2 cellular contexts compared by ENCODE assay signal in genomic region chr1:21570528-21570875, GRCh38.
TF ChIP-seq lines count a peak whose summit lies in the region.

No MANE protein-coding gene starts in this region.

TF ChIP-seq in K562, 482 proteins besides CTCF, POLR2A, EP300 and RAD21 (continued from another document):
- TF ChIP-seq CEBPZ (IDR thresholded peaks at IDR 0.05; ENCODE audit: borderline replicate concordance, low read depth, low read length) (no peak), REST (CRISPR knock-in tag; IDR thresholded peaks at IDR 0.05; ENCODE audit: low read depth) (no peak), ZKSCAN1 (IDR thresholded peaks at IDR 0.05; ENCODE audit: low read depth, low read length) (no peak), ZBTB33 (CRISPR knock-in tag; IDR thresholded peaks at IDR 0.05) (peak; percentile 73; the same call in 1 of the 2 replicates)

TF ChIP-seq in HepG2, 621 proteins besides CTCF, POLR2A, EP300 and RAD21:
- no peak for TF ChIP-seq GMEB1 (CRISPR knock-in tag; IDR thresholded peaks at IDR 0.05; ENCODE audit: borderline replicate concordance)
- no peak for TF ChIP-seq JDP2 (CRISPR knock-in tag; IDR thresholded peaks at IDR 0.05; ENCODE audit: borderline replicate concordance)
- no peak for TF ChIP-seq TEF (CRISPR knock-in tag; IDR thresholded peaks at IDR 0.05)
- no peak for TF ChIP-seq SAP130 (CRISPR knock-in tag; IDR thresholded peaks at IDR 0.05; ENCODE audit: low read depth)
- TF ChIP-seq ZNF329 (CRISPR knock-in tag; IDR thresholded peaks at IDR 0.05; ENCODE audit: low read depth): no peak
- no peak for TF ChIP-seq HMGXB3 (CRISPR knock-in tag; IDR thresholded peaks at IDR 0.05; ENCODE audit: borderline replicate concordance)
- TF ChIP-seq ZNF576 (CRISPR knock-in tag; IDR thresholded peaks at IDR 0.05): no peak
- TF ChIP-seq MAX (IDR thresholded peaks at IDR 0.05): no peak
- TF ChIP-seq KDM6A (CRISPR knock-in tag; IDR thresholded peaks at IDR 0.05; ENCODE audit: low read depth): no peak
- TF ChIP-seq ZNF383 (CRISPR knock-in tag; IDR thresholded peaks at IDR 0.05; ENCODE audit: borderline replicate concordance): no peak
- TF ChIP-seq ZSCAN21 (CRISPR knock-in tag; IDR thresholded peaks at IDR 0.05; ENCODE audit: borderline replicate concordance): no peak
- TF ChIP-seq ZNF839 (CRISPR knock-in tag; IDR thresholded peaks at IDR 0.05; ENCODE audit: borderline replicate concordance): no peak
- no peak for TF ChIP-seq AHDC1 (CRISPR knock-in tag; IDR thresholded peaks at IDR 0.05; ENCODE audit: borderline replicate concordance)
- TF ChIP-seq ZNF672 (CRISPR knock-in tag; IDR thresholded peaks at IDR 0.05): no peak
- TF ChIP-seq ZNF550 (CRISPR knock-in tag; IDR thresholded peaks at IDR 0.05; ENCODE audit: borderline replicate concordance): no peak
- no peak for TF ChIP-seq ZNF770 (CRISPR knock-in tag; IDR thresholded peaks at IDR 0.05)
- no peak for TF ChIP-seq AKNA (CRISPR knock-in tag; IDR thresholded peaks at IDR 0.05; ENCODE audit: borderline replicate concordance)
